ENCODE assay signal across 16 cellular contexts in genomic region chr16:11550651-11551498, GRCh38. TPM values are rescaled to one million over a fixed set of nuclear protein-coding genes. Genes with fewer than 3 reads are reported as not detected.
DNase-seq lines count a peak whose midpoint lies in the region; ATAC-seq and TF ChIP-seq lines count a peak whose summit lies in the region.
"Had no signal": no experiment of that assay in that cellular context is flagged by ENCODE, and none has a peak within 500 bp of the region (broad histone marks: within the 10 kb centered on the region; RNA-seq: fewer than 3 reads in every experiment).

No MANE protein-coding gene starts in this region.

- 76 to 87% methylated on average over 14 of the region's 14 CpGs for WGBS in body of pancreas, 2 donors

- POLR2A ChIA-PET in CD8-positive, alpha-beta T cell (lab: Charles Lee), result interaction anchor here (1.4 kb wide), 1 partner anchor 13 kb away, joined by 3 read pairs; no protein-coding TSS in a partner anchor

- no peaks in the 10 kb centered on the region for H3K9me3 Mint-ChIP-seq in CD8-positive, alpha-beta T cell
- H3K9me3 Mint-ChIP-seq in immature natural killer cell, result no peaks in the 10 kb centered on the region

- H3K9ac ChIP-seq in skeletal muscle tissue (ENCODE audit: low read depth in 1 of 3, low read length in 3 of 3), result no peak overlapping the region
- H3K9ac ChIP-seq: KMS-11 had no signal

- peaks cover 74% of the 10 kb centered on the region for H3K36me3 ChIP-seq in CD8-positive, alpha-beta T cell (ENCODE audit: insufficient read depth, low read length)
- H3K36me3 ChIP-seq in skeletal muscle tissue (ENCODE audit: control insufficient read depth in 3 of 3, insufficient read depth in 3 of 3, low read length in 3 of 3) (peaks cover 25 to 50% (median 37%) of the 10 kb centered on the region in 3 donors), body of pancreas (replicated peaks in 1 of 2; ENCODE audit: insufficient read depth in 1 of 2, low read depth in 2 of 2) (peaks cover 3% of the 10 kb centered on the region in 2 donors)
- H3K36me3 ChIP-seq: BE2C had no signal

- no peak overlapping the region for H3K27ac ChIP-seq in CD8-positive, alpha-beta T cell (ENCODE audit: low read depth, low read length)
- H3K27ac ChIP-seq in skeletal muscle tissue (ENCODE audit: low read depth, low read length) (peak overlapping the region; percentile 52), body of pancreas (peak overlapping the region in 2 of 4 donors; percentile 10 to 15)
- H3K27ac ChIP-seq: KMS-11 had no signal

- no peak for TF ChIP-seq POLR2A in body of pancreas (IDR thresholded peaks at IDR 0.05)

- H3K27me3 Mint-ChIP-seq in CD8-positive, alpha-beta T cell (ENCODE audit: low read depth), result no peaks in the 10 kb centered on the region
- no peaks in the 10 kb centered on the region for H3K27me3 Mint-ChIP-seq in T-helper 17 cell
- H3K27me3 Mint-ChIP-seq in immature natural killer cell (ENCODE audit: low read depth in 3 of 3), result peaks cover 8 to 30% (median 19%) of the 10 kb centered on the region in 3 donors

- H3K27ac Mint-ChIP-seq in CD8-positive, alpha-beta T cell, result peak overlapping the region; percentile 57
- H3K27ac Mint-ChIP-seq in T-helper 17 cell (peak overlapping the region; percentile 3), immature natural killer cell (peak overlapping the region; percentile 53 to 87 (median 72))

- H3K36me3 Mint-ChIP-seq in CD8-positive, alpha-beta T cell, result peaks cover 92% of the 10 kb centered on the region
- H3K36me3 Mint-ChIP-seq in T-helper 17 cell (ENCODE audit: low read depth) (peaks cover 5% of the 10 kb centered on the region), immature natural killer cell (peaks cover 57 to 83% (median 60%) of the 10 kb centered on the region in 3 donors)

- no peaks in the 10 kb centered on the region for H3K9me3 ChIP-seq in CD8-positive, alpha-beta T cell (ENCODE audit: low read length)
- H3K9me3 ChIP-seq in T-helper 17 cell (ENCODE audit: control insufficient read depth, low read length, poor library complexity, severe bottlenecking) (no peaks in the 10 kb centered on the region), skeletal muscle tissue (ENCODE audit: control insufficient read depth in 3 of 3, low read length in 3 of 3) (peaks cover 0 to 2% (median under 1%) of the 10 kb centered on the region in 3 donors), body of pancreas (no peaks in the 10 kb centered on the region)
- H3K9me3 ChIP-seq: BE2C had no signal

- CTCF ChIA-PET in CD8-positive, alpha-beta T cell (lab: Charles Lee), result interaction anchor here (1.7 to 6.4 kb wide), 2 partner anchors 17 to 19 kb away, joined by 9 to 26 read pairs; no protein-coding TSS in a partner anchor

- ATAC-seq in CD8-positive, alpha-beta T cell, result no peak
- ATAC-seq in T-helper 17 cell, result no peak
- no peak for ATAC-seq in body of pancreas
- ATAC-seq: HCT116, Panc1 had no signal

- H3K4me1 Mint-ChIP-seq in CD8-positive, alpha-beta T cell (ENCODE audit: low read depth), result peaks cover 25% of the 10 kb centered on the region
- H3K4me1 Mint-ChIP-seq in T-helper 17 cell (peaks cover 2% of the 10 kb centered on the region), immature natural killer cell (peaks cover 41 to 82% of the 10 kb centered on the region in 2 donors)

- no peak overlapping the region for H3K4me3 Mint-ChIP-seq in CD8-positive, alpha-beta T cell
- H3K4me3 Mint-ChIP-seq in T-helper 17 cell, result no peak overlapping the region
- no peak overlapping the region for H3K4me3 Mint-ChIP-seq in immature natural killer cell

- intact Hi-C loops in CD8-positive, alpha-beta T cell (cut with DNase I, micrococcal nuclease), result loop anchor here in 1 of 2 experiments (5.0 kb wide), 1 partner anchor 36 kb away; the partner anchor contains the start of gene LITAF
- intact Hi-C loops in body of pancreas (cut with DNase I), result no loop called here

- no peak for DNase-seq in CD8-positive, alpha-beta T cell
- DNase-seq in T-helper 17 cell (no peak), immature natural killer cell (no peak), NOMO-1 treated with DMSO at 0.1 percent for 48 hours (lab: John Stamatoyannopoulos, UW; ENCODE audit: unreplicated experiment) (no peak), iPS-NIHi7 (ENCODE audit: extremely low spot score) (no peak), NCI-H82 treated with DMSO at 0.1 percent for 48 hours (lab: John Stamatoyannopoulos, UW; ENCODE audit: unreplicated experiment) (no peak), body of pancreas (no peak)
- DNase-seq: BE2C, DMS79 treated with DMSO at 0.1 percent for 48 hours, NCI-H1436, NCI-H510A had no signal

- no peak for TF ChIP-seq CTCF in CD8-positive, alpha-beta T cell (IDR thresholded peaks at IDR 0.05)
- no peak for TF ChIP-seq CTCF in body of pancreas (IDR thresholded peaks at IDR 0.05)

- H3K4me3 ChIP-seq in CD8-positive, alpha-beta T cell (ENCODE audit: low read depth, low read length), result no peak overlapping the region
- no peak overlapping the region for H3K4me3 ChIP-seq in skeletal muscle tissue (ENCODE audit: low read length in 3 of 3)
- no peak overlapping the region for H3K4me3 ChIP-seq in body of pancreas
- H3K4me3 ChIP-seq: smooth muscle cell had no signal

- H3K4me1 ChIP-seq in CD8-positive, alpha-beta T cell (ENCODE audit: insufficient read depth, low read length), result peaks cover 2% of the 10 kb centered on the region
- peaks cover 2 to 10% (median 10%) of the 10 kb centered on the region in 3 donors for H3K4me1 ChIP-seq in skeletal muscle tissue (ENCODE audit: control insufficient read depth in 3 of 3, insufficient read depth in 3 of 3, low read length in 3 of 3)
- H3K4me1 ChIP-seq in body of pancreas, result peaks cover 35% of the 10 kb centered on the region
- H3K4me1 ChIP-seq: BE2C had no signal

- H3K27me3 ChIP-seq in CD8-positive, alpha-beta T cell (ENCODE audit: insufficient read depth, low read length), result no peaks in the 10 kb centered on the region
- H3K27me3 ChIP-seq in skeletal muscle tissue (ENCODE audit: control insufficient read depth in 3 of 3, insufficient read depth in 3 of 3, low read length in 3 of 3) (no peaks in the 10 kb centered on the region), body of pancreas (no peaks in the 10 kb centered on the region)
- H3K27me3 ChIP-seq: BE2C had no signal

RNA-seq across cellular contexts. Expression of gene LITAF, which starts 35.8 kb away (rescaled TPM):
- 100 to 1,000 TPM; 543 TPM for total RNA-seq in CD8-positive, alpha-beta T cell
- total RNA-seq in T-helper 17 cell, result 100 to 1,000 TPM in 1 of 2 donors, 10 to 100 TPM in 1; 93.1 to 155 TPM
- polyA plus RNA-seq in immature natural killer cell, result 1,000 to 10,000 TPM; 1,031 to 1,827 (median 1,086) TPM
- total RNA-seq in skeletal muscle tissue, result 17.2 TPM
- 10 to 100 TPM; 24.9 to 25.7 TPM for total RNA-seq in body of pancreas

Comparison
In these comparisons a context has a peak if more than half of its experiments do, and no peak if none do; other contexts are left out.
1. H3K27ac Mint-ChIP-seq: peak in every context shown above with its lines; median percentile 72 in immature natural killer cell; 57 in CD8-positive, alpha-beta T cell; 3 in T-helper 17 cell.